14 cellular contexts compared by ENCODE assay signal in the genomic region with DNA sequence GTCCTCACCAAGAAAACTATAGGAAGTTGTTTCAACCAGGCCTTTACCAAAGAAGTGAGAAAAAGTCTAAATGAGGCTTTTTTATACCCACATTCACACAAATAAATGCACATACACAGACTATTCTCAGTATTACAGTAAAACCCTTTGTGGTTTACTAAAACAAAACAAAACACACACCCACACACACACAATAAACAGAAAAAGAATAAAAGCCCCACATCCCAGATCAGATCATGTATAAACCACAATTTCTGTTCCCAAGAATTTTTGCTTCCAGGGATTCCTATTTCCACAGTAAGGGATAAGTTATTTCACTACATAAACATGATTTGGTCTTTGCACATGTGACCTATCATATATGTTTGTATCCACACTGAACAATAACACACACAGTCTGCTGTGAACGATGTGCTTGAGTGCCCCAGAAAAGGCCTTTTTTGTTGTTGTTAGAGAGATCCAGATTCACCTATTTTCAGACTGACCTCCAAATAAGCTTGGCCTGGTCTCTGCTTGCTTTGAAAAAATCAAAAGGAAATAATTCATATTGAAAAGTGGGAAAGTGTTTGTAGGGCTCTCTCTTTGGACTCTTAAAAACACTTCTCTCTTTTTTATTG.
"Had no signal": no experiment of that assay in that cellular context is flagged by ENCODE, and none has a peak within 500 bp of the region (broad histone marks: within the 10 kb centered on the region; RNA-seq: fewer than 3 reads in every experiment).

No MANE protein-coding gene starts in this region.

- H3K4me3 ChIP-seq: colonic mucosa, heart right ventricle had no signal

- DNase-seq: activated CD8-positive, alpha-beta memory T cell treated with anti-CD3 and anti-CD28 coated beads, Interleukin-2, amount 50 U/mL, for 4 hours; activated CD8-positive, alpha-beta T cell treated with anti-CD3 and anti-CD28 coated beads for 36 hours; activated naive CD8-positive, alpha-beta T cell treated with anti-CD3 and anti-CD28 coated beads, Interleukin-2, amount 10 ng/mL, durations not matched to agents 7 days and 5 days; activated T-cell treated with anti-CD3 and anti-CD28 coated beads, Interleukin-2, amount 50 U/mL, for 72 hours; aorta; colonic mucosa; effector CD4-positive, alpha-beta T cell; heart right ventricle; T-cell had no signal

- H3K27ac Mint-ChIP-seq: activated CD8-positive, alpha-beta T cell treated with anti-CD3 and anti-CD28 coated beads for 36 hours; activated naive CD8-positive, alpha-beta T cell treated with anti-CD3 and anti-CD28 coated beads, Interleukin-2, amount 10 ng/mL, durations not matched to agents 7 days and 5 days; activated T-cell treated with anti-CD3 and anti-CD28 coated beads, Interleukin-2, amount 50 U/mL, for 72 hours; mesothelial cell of epicardium; stimulated activated effector memory CD8-positive, alpha-beta T cell treated with anti-CD3 and anti-CD28 coated beads, Interleukin-12 subunit alpha, Interleukin-12 subunit beta, amount 100 ng/mL, for 72 hours; T-cell had no signal

- H3K9me3 Mint-ChIP-seq: activated CD8-positive, alpha-beta T cell treated with anti-CD3 and anti-CD28 coated beads for 36 hours; activated naive CD8-positive, alpha-beta T cell treated with anti-CD3 and anti-CD28 coated beads, Interleukin-2, amount 10 ng/mL, durations not matched to agents 7 days and 5 days; activated T-cell treated with anti-CD3 and anti-CD28 coated beads, Interleukin-2, amount 50 U/mL, for 72 hours; mesothelial cell of epicardium; stimulated activated effector memory CD8-positive, alpha-beta T cell treated with anti-CD3 and anti-CD28 coated beads, Interleukin-12 subunit alpha, Interleukin-12 subunit beta, amount 100 ng/mL, for 72 hours; T-cell had no signal

- ATAC-seq: activated CD8-positive, alpha-beta T cell treated with anti-CD3 and anti-CD28 coated beads for 36 hours; activated T-cell treated with anti-CD3 and anti-CD28 coated beads, Interleukin-2, amount 50 U/mL, for 72 hours; heart right ventricle; right cardiac atrium; stimulated activated effector memory CD8-positive, alpha-beta T cell treated with anti-CD3 and anti-CD28 coated beads, Interleukin-12 subunit alpha, Interleukin-12 subunit beta, amount 100 ng/mL, for 72 hours; T-cell had no signal

- H3K27ac ChIP-seq: colonic mucosa, heart right ventricle, VCaP had no signal

- H3K36me3 ChIP-seq: colonic mucosa, heart right ventricle, tibial nerve had no signal

- H3K9me3 ChIP-seq: colonic mucosa, heart right ventricle, tibial nerve had no signal

- H3K36me3 Mint-ChIP-seq: activated naive CD8-positive, alpha-beta T cell treated with anti-CD3 and anti-CD28 coated beads, Interleukin-2, amount 10 ng/mL, durations not matched to agents 7 days and 5 days; mesothelial cell of epicardium; stimulated activated effector memory CD8-positive, alpha-beta T cell treated with anti-CD3 and anti-CD28 coated beads, Interleukin-12 subunit alpha, Interleukin-12 subunit beta, amount 100 ng/mL, for 72 hours; T-cell had no signal

- H3K4me1 Mint-ChIP-seq: activated naive CD8-positive, alpha-beta T cell treated with anti-CD3 and anti-CD28 coated beads, Interleukin-2, amount 10 ng/mL, durations not matched to agents 7 days and 5 days; stimulated activated effector memory CD8-positive, alpha-beta T cell treated with anti-CD3 and anti-CD28 coated beads, Interleukin-12 subunit alpha, Interleukin-12 subunit beta, amount 100 ng/mL, for 72 hours; T-cell had no signal

- H3K4me1 ChIP-seq: colonic mucosa, heart right ventricle had no signal

- H3K27me3 ChIP-seq: colonic mucosa, tibial nerve had no signal

- H3K4me3 Mint-ChIP-seq: activated CD8-positive, alpha-beta T cell treated with anti-CD3 and anti-CD28 coated beads for 36 hours; activated naive CD8-positive, alpha-beta T cell treated with anti-CD3 and anti-CD28 coated beads, Interleukin-2, amount 10 ng/mL, durations not matched to agents 7 days and 5 days; activated T-cell treated with anti-CD3 and anti-CD28 coated beads, Interleukin-2, amount 50 U/mL, for 72 hours; mesothelial cell of epicardium; stimulated activated effector memory CD8-positive, alpha-beta T cell treated with anti-CD3 and anti-CD28 coated beads, Interleukin-12 subunit alpha, Interleukin-12 subunit beta, amount 100 ng/mL, for 72 hours; T-cell had no signal
